ENCODE assay signal across 1 cellular context in the genomic region with DNA sequence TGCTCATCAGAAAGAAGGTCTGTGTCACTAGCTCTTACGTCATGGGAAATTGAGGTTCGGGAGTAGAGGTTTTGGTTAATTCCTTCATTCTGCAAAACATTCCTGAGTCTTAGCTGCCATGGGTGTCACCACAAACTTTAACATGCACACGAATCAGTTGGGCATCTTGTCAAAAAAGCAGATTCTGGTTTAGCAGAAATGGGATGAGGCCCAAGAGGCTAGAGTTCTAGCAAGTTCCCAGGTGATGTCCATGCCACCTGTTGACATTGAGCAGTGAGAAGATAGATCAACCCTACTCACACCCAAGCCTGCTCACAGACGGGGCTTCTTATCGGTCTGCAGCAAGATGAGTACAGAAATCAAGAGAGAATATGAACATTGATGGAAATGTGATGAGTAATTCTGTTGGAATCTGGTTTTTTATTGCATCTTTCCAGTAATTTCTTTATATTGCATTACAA.
TF ChIP-seq lines count a peak whose summit lies in the region.

No MANE protein-coding gene starts in this region.

TF ChIP-seq in GM23338, 12 proteins besides CTCF, POLR2A, EP300 and RAD21:
- no peak for TF ChIP-seq EZH2phosphoT487 (IDR thresholded peaks at IDR 0.05; ENCODE audit: unreplicated experiment)
- TF ChIP-seq, protein P1, sequence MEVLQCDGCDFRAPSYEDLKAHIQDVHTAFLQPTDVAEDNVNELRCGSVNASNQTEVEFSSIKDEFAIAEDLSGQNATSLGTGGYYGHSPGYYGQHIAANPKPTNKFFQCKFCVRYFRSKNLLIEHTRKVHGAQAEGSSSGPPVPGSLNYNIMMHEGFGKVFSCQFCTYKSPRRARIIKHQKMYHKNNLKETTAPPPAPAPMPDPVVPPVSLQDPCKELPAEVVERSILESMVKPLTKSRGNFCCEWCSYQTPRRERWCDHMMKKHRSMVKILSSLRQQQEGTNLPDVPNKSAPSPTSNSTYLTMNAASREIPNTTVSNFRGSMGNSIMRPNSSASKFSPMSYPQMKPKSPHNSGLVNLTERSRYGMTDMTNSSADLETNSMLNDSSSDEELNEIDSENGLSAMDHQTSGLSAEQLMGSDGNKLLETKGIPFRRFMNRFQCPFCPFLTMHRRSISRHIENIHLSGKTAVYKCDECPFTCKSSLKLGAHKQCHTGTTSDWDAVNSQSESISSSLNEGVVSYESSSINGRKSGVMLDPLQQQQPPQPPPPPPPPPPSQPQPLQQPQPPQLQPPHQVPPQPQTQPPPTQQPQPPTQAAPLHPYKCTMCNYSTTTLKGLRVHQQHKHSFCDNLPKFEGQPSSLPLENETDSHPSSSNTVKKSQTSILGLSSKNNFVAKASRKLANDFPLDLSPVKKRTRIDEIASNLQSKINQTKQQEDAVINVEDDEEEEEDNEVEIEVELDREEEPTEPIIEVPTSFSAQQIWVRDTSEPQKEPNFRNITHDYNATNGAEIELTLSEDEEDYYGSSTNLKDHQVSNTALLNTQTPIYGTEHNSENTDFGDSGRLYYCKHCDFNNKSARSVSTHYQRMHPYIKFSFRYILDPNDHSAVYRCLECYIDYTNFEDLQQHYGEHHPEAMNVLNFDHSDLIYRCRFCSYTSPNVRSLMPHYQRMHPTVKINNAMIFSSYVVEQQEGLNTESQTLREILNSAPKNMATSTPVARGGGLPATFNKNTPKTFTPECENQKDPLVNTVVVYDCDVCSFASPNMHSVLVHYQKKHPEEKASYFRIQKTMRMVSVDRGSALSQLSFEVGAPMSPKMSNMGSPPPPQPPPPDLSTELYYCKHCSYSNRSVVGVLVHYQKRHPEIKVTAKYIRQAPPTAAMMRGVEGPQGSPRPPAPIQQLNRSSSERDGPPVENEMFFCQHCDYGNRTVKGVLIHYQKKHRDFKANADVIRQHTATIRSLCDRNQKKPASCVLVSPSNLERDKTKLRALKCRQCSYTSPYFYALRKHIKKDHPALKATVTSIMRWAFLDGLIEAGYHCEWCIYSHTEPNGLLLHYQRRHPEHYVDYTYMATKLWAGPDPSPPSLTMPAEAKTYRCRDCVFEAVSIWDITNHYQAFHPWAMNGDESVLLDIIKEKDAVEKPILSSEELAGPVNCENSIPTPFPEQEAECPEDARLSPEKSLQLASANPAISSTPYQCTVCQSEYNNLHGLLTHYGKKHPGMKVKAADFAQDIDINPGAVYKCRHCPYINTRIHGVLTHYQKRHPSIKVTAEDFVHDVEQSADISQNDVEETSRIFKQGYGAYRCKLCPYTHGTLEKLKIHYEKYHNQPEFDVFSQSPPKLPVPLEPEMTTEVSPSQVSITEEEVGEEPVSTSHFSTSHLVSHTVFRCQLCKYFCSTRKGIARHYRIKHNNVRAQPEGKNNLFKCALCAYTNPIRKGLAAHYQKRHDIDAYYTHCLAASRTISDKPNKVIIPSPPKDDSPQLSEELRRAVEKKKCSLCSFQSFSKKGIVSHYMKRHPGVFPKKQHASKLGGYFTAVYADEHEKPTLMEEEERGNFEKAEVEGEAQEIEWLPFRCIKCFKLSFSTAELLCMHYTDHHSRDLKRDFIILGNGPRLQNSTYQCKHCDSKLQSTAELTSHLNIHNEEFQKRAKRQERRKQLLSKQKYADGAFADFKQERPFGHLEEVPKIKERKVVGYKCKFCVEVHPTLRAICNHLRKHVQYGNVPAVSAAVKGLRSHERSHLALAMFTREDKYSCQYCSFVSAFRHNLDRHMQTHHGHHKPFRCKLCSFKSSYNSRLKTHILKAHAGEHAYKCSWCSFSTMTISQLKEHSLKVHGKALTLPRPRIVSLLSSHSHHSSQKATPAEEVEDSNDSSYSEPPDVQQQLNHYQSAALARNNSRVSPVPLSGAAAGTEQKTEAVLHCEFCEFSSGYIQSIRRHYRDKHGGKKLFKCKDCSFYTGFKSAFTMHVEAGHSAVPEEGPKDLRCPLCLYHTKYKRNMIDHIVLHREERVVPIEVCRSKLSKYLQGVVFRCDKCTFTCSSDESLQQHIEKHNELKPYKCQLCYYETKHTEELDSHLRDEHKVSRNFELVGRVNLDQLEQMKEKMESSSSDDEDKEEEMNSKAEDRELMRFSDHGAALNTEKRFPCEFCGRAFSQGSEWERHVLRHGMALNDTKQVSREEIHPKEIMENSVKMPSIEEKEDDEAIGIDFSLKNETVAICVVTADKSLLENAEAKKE (CRISPR knock-in tag; IDR thresholded peaks at IDR 0.05): no peak
- TF ChIP-seq, protein P2, sequence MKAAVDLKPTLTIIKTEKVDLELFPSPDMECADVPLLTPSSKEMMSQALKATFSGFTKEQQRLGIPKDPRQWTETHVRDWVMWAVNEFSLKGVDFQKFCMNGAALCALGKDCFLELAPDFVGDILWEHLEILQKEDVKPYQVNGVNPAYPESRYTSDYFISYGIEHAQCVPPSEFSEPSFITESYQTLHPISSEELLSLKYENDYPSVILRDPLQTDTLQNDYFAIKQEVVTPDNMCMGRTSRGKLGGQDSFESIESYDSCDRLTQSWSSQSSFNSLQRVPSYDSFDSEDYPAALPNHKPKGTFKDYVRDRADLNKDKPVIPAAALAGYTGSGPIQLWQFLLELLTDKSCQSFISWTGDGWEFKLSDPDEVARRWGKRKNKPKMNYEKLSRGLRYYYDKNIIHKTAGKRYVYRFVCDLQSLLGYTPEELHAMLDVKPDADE (IDR thresholded peaks at IDR 0.05): no peak
- TF ChIP-seq CREB1 (CRISPR knock-in tag; IDR thresholded peaks at IDR 0.05; ENCODE audit: low read depth): no peak
- no peak for TF ChIP-seq ZNF331 (CRISPR knock-in tag; IDR thresholded peaks at IDR 0.05; ENCODE audit: low read depth)
- TF ChIP-seq, protein P3, sequence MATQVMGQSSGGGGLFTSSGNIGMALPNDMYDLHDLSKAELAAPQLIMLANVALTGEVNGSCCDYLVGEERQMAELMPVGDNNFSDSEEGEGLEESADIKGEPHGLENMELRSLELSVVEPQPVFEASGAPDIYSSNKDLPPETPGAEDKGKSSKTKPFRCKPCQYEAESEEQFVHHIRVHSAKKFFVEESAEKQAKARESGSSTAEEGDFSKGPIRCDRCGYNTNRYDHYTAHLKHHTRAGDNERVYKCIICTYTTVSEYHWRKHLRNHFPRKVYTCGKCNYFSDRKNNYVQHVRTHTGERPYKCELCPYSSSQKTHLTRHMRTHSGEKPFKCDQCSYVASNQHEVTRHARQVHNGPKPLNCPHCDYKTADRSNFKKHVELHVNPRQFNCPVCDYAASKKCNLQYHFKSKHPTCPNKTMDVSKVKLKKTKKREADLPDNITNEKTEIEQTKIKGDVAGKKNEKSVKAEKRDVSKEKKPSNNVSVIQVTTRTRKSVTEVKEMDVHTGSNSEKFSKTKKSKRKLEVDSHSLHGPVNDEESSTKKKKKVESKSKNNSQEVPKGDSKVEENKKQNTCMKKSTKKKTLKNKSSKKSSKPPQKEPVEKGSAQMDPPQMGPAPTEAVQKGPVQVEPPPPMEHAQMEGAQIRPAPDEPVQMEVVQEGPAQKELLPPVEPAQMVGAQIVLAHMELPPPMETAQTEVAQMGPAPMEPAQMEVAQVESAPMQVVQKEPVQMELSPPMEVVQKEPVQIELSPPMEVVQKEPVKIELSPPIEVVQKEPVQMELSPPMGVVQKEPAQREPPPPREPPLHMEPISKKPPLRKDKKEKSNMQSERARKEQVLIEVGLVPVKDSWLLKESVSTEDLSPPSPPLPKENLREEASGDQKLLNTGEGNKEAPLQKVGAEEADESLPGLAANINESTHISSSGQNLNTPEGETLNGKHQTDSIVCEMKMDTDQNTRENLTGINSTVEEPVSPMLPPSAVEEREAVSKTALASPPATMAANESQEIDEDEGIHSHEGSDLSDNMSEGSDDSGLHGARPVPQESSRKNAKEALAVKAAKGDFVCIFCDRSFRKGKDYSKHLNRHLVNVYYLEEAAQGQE (IDR thresholded peaks at IDR 0.05; ENCODE audit: unreplicated experiment): no peak
- no peak for TF ChIP-seq NANOG (IDR thresholded peaks at IDR 0.05; ENCODE audit: borderline replicate concordance)
- TF ChIP-seq STAT1 (IDR thresholded peaks at IDR 0.05; ENCODE audit: unreplicated experiment): no peak
- no peak for TF ChIP-seq POLR2AphosphoS5 (IDR thresholded peaks at IDR 0.05; ENCODE audit: low read depth)
- TF ChIP-seq JUNB (IDR thresholded peaks at IDR 0.05; ENCODE audit: unreplicated experiment): no peak
- no peak for TF ChIP-seq ZNF114 (CRISPR knock-in tag; IDR thresholded peaks at IDR 0.05)
- no peak for TF ChIP-seq EZH2 (IDR thresholded peaks at IDR 0.05; ENCODE audit: low read depth, unreplicated experiment)
